In the genomic region with DNA sequence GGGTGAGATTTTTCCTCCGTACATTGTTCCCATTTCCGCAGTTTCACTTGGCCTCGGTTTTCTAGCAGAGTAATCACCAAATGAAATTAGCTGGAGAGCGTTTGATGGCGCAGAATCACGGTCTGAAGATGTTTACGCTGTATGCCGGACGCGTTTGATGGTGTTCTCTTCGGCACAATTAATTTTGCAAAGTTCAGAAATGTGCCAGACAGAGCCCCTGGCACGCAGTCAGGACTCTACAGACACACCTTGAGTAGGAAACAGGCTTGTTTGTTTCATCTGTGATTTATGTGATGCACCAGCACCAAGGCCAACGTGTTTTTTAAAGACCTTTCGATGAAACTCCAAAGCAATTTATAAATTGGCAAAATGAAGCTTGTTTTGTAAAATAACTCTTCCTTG, we compare ENCODE assay signal across 8 cellular contexts. TPM values are rescaled to one million over a fixed set of nuclear protein-coding genes. Genes with fewer than 3 reads are reported as not detected.
DNase-seq lines count a peak whose midpoint lies in the region; ATAC-seq and TF ChIP-seq lines count a peak whose summit lies in the region.

No MANE protein-coding gene starts in this region.

- no peak for DNase-seq in RWPE1 (ENCODE audit: low spot score)
- peak; percentile 61 for DNase-seq in occipital lobe (lab: John Stamatoyannopoulos, UW)
- no peak for DNase-seq in 8988T
- DNase-seq in NCI-H146 treated with DMSO at 0.1 percent for 48 hours (lab: John Stamatoyannopoulos, UW; ENCODE audit: unreplicated experiment) = no peak
- no peak for DNase-seq in SIG-M5 treated with dmso at 0.1 percent for 504 hours (lab: John Stamatoyannopoulos, UW; ENCODE audit: unreplicated experiment)

- no peaks in the 10 kb centered on the region for H3K4me1 ChIP-seq in esophagus (ENCODE audit: control insufficient read depth in 2 of 2, insufficient read depth in 2 of 2, low read length in 1 of 2)

- CTCF ChIA-PET in RWPE1 (lab: Yijun Ruan, JAX) = interaction anchor here (0.7 kb wide), 1 partner anchor 33 kb away, joined by 3 read pairs; no protein-coding TSS in a partner anchor

- 2 to 6% methylated on average over 14 of the region's 14 CpGs for WGBS in esophagus, 2 donors

- H3K36me3 ChIP-seq in esophagus (ENCODE audit: control insufficient read depth in 2 of 2, insufficient read depth in 2 of 2, low read length in 1 of 2) = no peaks in the 10 kb centered on the region

- H3K9me3 ChIP-seq in esophagus (ENCODE audit: control insufficient read depth in 2 of 2, insufficient read depth in 1 of 2, low read depth in 1 of 2, low read length in 1 of 2) = peaks cover 0 to 3% of the 10 kb centered on the region in 2 donors

- peak overlapping the region; percentile 52 to 91 for H3K4me3 ChIP-seq in esophagus (ENCODE audit: low read depth in 1 of 2, low read length in 2 of 2)

- H3K27me3 ChIP-seq in esophagus (ENCODE audit: control insufficient read depth in 1 of 2, insufficient read depth in 2 of 2, low read length in 2 of 2) = no peaks in the 10 kb centered on the region

- ATAC-seq in GM19351 (IDR thresholded peaks at IDR 0.05; ENCODE audit: unreplicated experiment) = no peak

- TF ChIP-seq CTCF in C4-2B (conservative IDR thresholded peaks at IDR 0.05) = no peak
- no peak for TF ChIP-seq CTCF in RWPE1 (conservative IDR thresholded peaks at IDR 0.05; ENCODE audit: low read depth)

- H3K27ac ChIP-seq in C4-2B = peak overlapping the region; percentile 93
- peak overlapping the region; percentile 92 for H3K27ac ChIP-seq in RWPE1
- peak overlapping the region; percentile 91 to 98 for H3K27ac ChIP-seq in esophagus (ENCODE audit: low read depth in 2 of 2, low read length in 1 of 2)

- POLR2A ChIA-PET in RWPE1 (lab: Yijun Ruan, JAX; ENCODE audit: low non-redundant PET) = no interaction called here

RNA-seq across cellular contexts. Expression of a gene that starts 0.9 kb away (rescaled TPM):
- 1 to 10 TPM; 2.0 to 3.5 TPM for polyA plus RNA-seq in esophagus
- total RNA-seq in occipital lobe = 83.4 TPM
